ENCODE assay signal across 1 cellular context in genomic region chr10:87855247-87855646, GRCh38. TPM values are rescaled to one million over a fixed set of nuclear protein-coding genes. Genes with fewer than 3 reads are reported as not detected.
"Had no signal": no experiment of that assay in that cellular context is flagged by ENCODE, and none has a peak within 500 bp of the region (broad histone marks: within the 10 kb centered on the region; RNA-seq: fewer than 3 reads in every experiment).

No MANE protein-coding gene starts in this region.

RNA-seq across cellular contexts. Expression of gene KLLN, which starts 8.1 kb away (rescaled TPM):
- total RNA-seq: RPMI7951 had no signal

RNA-seq across cellular contexts. Expression of gene ATAD1, which starts 37.2 kb away (rescaled TPM):
- total RNA-seq: RPMI7951 had no signal
